1 cellular context compared by ENCODE assay signal in genomic region chr7:112452102-112452888, GRCh38.
A peak's percentile ranks its signal among the peaks of the same experiment; 100 is the strongest.
TF ChIP-seq lines count a peak whose summit lies in the region.

No MANE protein-coding gene starts in this region.

TF ChIP-seq in HepG2, 621 proteins besides CTCF, POLR2A, EP300 and RAD21 (continued from another document):
- TF ChIP-seq ZNF770 (CRISPR knock-in tag; IDR thresholded peaks at IDR 0.05) (peak; percentile 70), TEAD3 (CRISPR knock-in tag; optimal IDR thresholded peaks at IDR 0.05; ENCODE audit: borderline replicate concordance) (peak; percentile 22), SAP130 (CRISPR knock-in tag; IDR thresholded peaks at IDR 0.05; ENCODE audit: low read depth) (peak; percentile 26; the same call in 1 of the 2 replicates), DRAP1 (CRISPR knock-in tag; IDR thresholded peaks at IDR 0.05) (peak; percentile 18; the same call in 1 of the 2 replicates), STAG1 (CRISPR knock-in tag; IDR thresholded peaks at IDR 0.05) (peak; percentile 39), HMGXB4 (CRISPR knock-in tag; IDR thresholded peaks at IDR 0.05; ENCODE audit: borderline replicate concordance in 1 of 2, low read depth in 1 of 2) (0 out of 4 replicates have a peak, but pooled peaks of 1 of the 2 experiments have one; percentile 15), HOMEZ (CRISPR knock-in tag; IDR thresholded peaks at IDR 0.05; ENCODE audit: low read depth) (0 out of 2 replicates have a peak, but pooled peaks have one; percentile 12), ZSCAN31 (CRISPR knock-in tag; IDR thresholded peaks at IDR 0.05; ENCODE audit: low read depth) (peak; percentile 43; the same call in 1 of the 2 replicates), ZNF788 (CRISPR knock-in tag; IDR thresholded peaks at IDR 0.05; ENCODE audit: borderline replicate concordance) (0 out of 2 replicates have a peak, but pooled peaks have one; percentile 33), SNRNP70 (IDR thresholded peaks at IDR 0.05; ENCODE audit: low read depth, low read length) (no peak), ZHX1 (CRISPR knock-in tag; IDR thresholded peaks at IDR 0.05; ENCODE audit: low read depth) (no peak), CBX5 (CRISPR knock-in tag; IDR thresholded peaks at IDR 0.05; ENCODE audit: borderline replicate concordance) (no peak), ZFX (CRISPR knock-in tag; IDR thresholded peaks at IDR 0.05; ENCODE audit: low read depth) (peak; percentile 24; the same call in 1 of the 2 replicates), ZNF280B (CRISPR knock-in tag; IDR thresholded peaks at IDR 0.05; ENCODE audit: borderline replicate concordance) (no peak), ZNF263 (CRISPR knock-in tag; IDR thresholded peaks at IDR 0.05) (peak; percentile 78)
